In genomic region chr18:12862874-12863482, GRCh38 we compare ENCODE assay signal across 3 cellular contexts.
A peak's percentile ranks its signal among the peaks of the same experiment; 100 is the strongest.
TF ChIP-seq lines count a peak whose summit lies in the region.

No MANE protein-coding gene starts in this region.

TF ChIP-seq in HEK293, 187 proteins besides CTCF, POLR2A, EP300 and RAD21:
- TF ChIP-seq ZNF121 (tag by site-specific recombination; IDR thresholded peaks at IDR 0.05) (peak; percentile 77), GLI2 (tag by site-specific recombination; IDR thresholded peaks at IDR 0.05; ENCODE audit: borderline replicate concordance, low read depth) (no peak), ZBTB17 (tag by site-specific recombination; IDR thresholded peaks at IDR 0.05) (0 out of 2 replicates have a peak, but pooled peaks have one; percentile 23), ZNF449 (tag by site-specific recombination; IDR thresholded peaks at IDR 0.05) (no peak), SP2 (tag by site-specific recombination; IDR thresholded peaks at IDR 0.05) (no peak), ZNF433 (tag by site-specific recombination; IDR thresholded peaks at IDR 0.05; ENCODE audit: low read depth) (no peak)

TF ChIP-seq in GM12878, 131 proteins besides CTCF, POLR2A, EP300 and RAD21:
- no peak for TF ChIP-seq SRF (IDR thresholded peaks at IDR 0.05; ENCODE audit: low read depth in 2 of 2, low read length in 2 of 2)
- no peak for TF ChIP-seq SPI1 (IDR thresholded peaks at IDR 0.05; ENCODE audit: borderline replicate concordance, insufficient read depth, low read depth, low read length)
- no peak for TF ChIP-seq MEF2A (IDR thresholded peaks at IDR 0.05; ENCODE audit: insufficient read depth, low read depth, low read length)
- TF ChIP-seq YBX1 (IDR thresholded peaks at IDR 0.05) = no peak
- TF ChIP-seq IRF4 (IDR thresholded peaks at IDR 0.05; ENCODE audit: low read depth, low read length) = no peak
- no peak for TF ChIP-seq MLLT1 (IDR thresholded peaks at IDR 0.05)
- TF ChIP-seq KDM1A (IDR thresholded peaks at IDR 0.05; ENCODE audit: borderline replicate concordance) = no peak
- TF ChIP-seq JUND (IDR thresholded peaks at IDR 0.05; ENCODE audit: low read depth, low read length) = no peak
- TF ChIP-seq MYC (IDR thresholded peaks at IDR 0.05; ENCODE audit: insufficient read depth, insufficient read length, insufficient replicate concordance, low read length, severe bottlenecking) = no peak
- TF ChIP-seq HCFC1 (IDR thresholded peaks at IDR 0.05; ENCODE audit: low read length) = no peak
- no peak for TF ChIP-seq HSF1 (IDR thresholded peaks at IDR 0.05; ENCODE audit: low read depth, low read length)
- TF ChIP-seq ZBTB40 (IDR thresholded peaks at IDR 0.05; ENCODE audit: borderline replicate concordance) = no peak
- TF ChIP-seq GABPA (IDR thresholded peaks at IDR 0.05; ENCODE audit: low read depth) = no peak
- TF ChIP-seq PAX8 (IDR thresholded peaks at IDR 0.05) = no peak
- TF ChIP-seq ZNF622 (IDR thresholded peaks at IDR 0.05) = no peak
- TF ChIP-seq MTA3 (IDR thresholded peaks at IDR 0.05; ENCODE audit: borderline replicate concordance, low read length) = no peak
- no peak for TF ChIP-seq FOXM1 (IDR thresholded peaks at IDR 0.05; ENCODE audit: low read depth, low read length)
- no peak for TF ChIP-seq NFXL1 (IDR thresholded peaks at IDR 0.05; ENCODE audit: borderline replicate concordance)

TF ChIP-seq in SK-N-SH treated with all-trans-retinoic acid at 6 μM for 48 hours, 23 proteins besides CTCF, POLR2A, EP300 and RAD21:
- TF ChIP-seq ZFP3 (CRISPR knock-in tag; IDR thresholded peaks at IDR 0.05) (no peak), CSRNP3 (CRISPR knock-in tag; IDR thresholded peaks at IDR 0.05) (no peak), ZNF565 (CRISPR knock-in tag; conservative IDR thresholded peaks at IDR 0.05; ENCODE audit: low read depth) (no peak), BACH2 (CRISPR knock-in tag; IDR thresholded peaks at IDR 0.05; ENCODE audit: borderline replicate concordance) (no peak), GLIS3 (CRISPR knock-in tag; IDR thresholded peaks at IDR 0.05) (no peak), ESRRG (CRISPR knock-in tag; IDR thresholded peaks at IDR 0.05) (no peak), TSHZ2 (CRISPR knock-in tag; IDR thresholded peaks at IDR 0.05) (no peak), POU6F1 (CRISPR knock-in tag; IDR thresholded peaks at IDR 0.05; ENCODE audit: borderline replicate concordance, low read depth) (no peak)
